Comparison of ENCODE assay signal across 8 cellular contexts in genomic region chr9:134326754-134327526, GRCh38. TPM values are rescaled to one million over a fixed set of nuclear protein-coding genes. Genes with fewer than 3 reads are reported as not detected.
A peak's percentile ranks its signal among the peaks of the same experiment; 100 is the strongest.
DNase-seq lines count a peak whose midpoint lies in the region; ATAC-seq, FAIRE-seq and TF ChIP-seq lines count a peak whose summit lies in the region.

No MANE protein-coding gene starts in this region.

- no peak overlapping the region for H2AFZ ChIP-seq in K562 (ENCODE audit: low read depth, low read length)

- peaks cover 18% of the 10 kb centered on the region for H4K20me1 ChIP-seq in K562 (replicated peaks; ENCODE audit: control insufficient read depth, insufficient read depth, low read length)

- H3K4me2 ChIP-seq in K562 (ENCODE audit: insufficient read depth, low read length) = peak overlapping the region; percentile 76

- no peaks in the 10 kb centered on the region for H3K9me3 ChIP-seq in BE2C
- no peaks in the 10 kb centered on the region for H3K9me3 ChIP-seq in K562 (replicated peaks; ENCODE audit: control insufficient read depth, insufficient read depth, low read depth, low read length)
- H3K9me3 ChIP-seq in suprapubic skin = no peaks in the 10 kb centered on the region

- no peak for TF ChIP-seq EP300 in K562 (IDR thresholded peaks at IDR 0.05; ENCODE audit: low read length)
- no peak for TF ChIP-seq EP300 in suprapubic skin (IDR thresholded peaks at IDR 0.05)

- in situ Hi-C loops in K562 (cut with MboI) (no loop called here), G401 (cut with HindIII; ENCODE audit: low sequenced_read_pairs) (no loop called here)

- H3K36me3 ChIP-seq in BE2C (no peaks in the 10 kb centered on the region), K562 (ENCODE audit: control insufficient read depth, insufficient read depth, low read length) (no peaks in the 10 kb centered on the region), kidney epithelial cell (ENCODE audit: control insufficient read depth, insufficient read depth, low read length) (no peaks in the 10 kb centered on the region), suprapubic skin (no peaks in the 10 kb centered on the region)

- intact Hi-C loops in K562 (cut with micrococcal nuclease) = loop anchor here (10.0 kb wide), 1 partner anchor 152 kb away; no protein-coding TSS in a partner anchor

- BruUV-seq in K562 (replicated peaks; lab: Mats Ljungman, UMichigan) = no TSS peak

- POLR2A ChIA-PET in K562 (lab: Yijun Ruan, JAX) = interaction anchor here (0.7 to 1.5 kb wide), 4 partner anchors 9 to 128 kb away, joined by 3 to 7 read pairs (median 4); no protein-coding TSS in a partner anchor

- WGBS in K562 (ENCODE audit: insufficient coverage, low coverage, missing lambda C conversion rate) = 18% methylated on average over 9 of the region's 72 CpGs
- 0% methylated on average over 8 of the region's 72 CpGs for WGBS in suprapubic skin

- H3K9me1 ChIP-seq in K562 (ENCODE audit: control insufficient read depth, insufficient read depth, low read length) = peaks cover 6% of the 10 kb centered on the region

- FAIRE-seq in K562 (lab: Jason Lieb, UNC) = no peak

- peak overlapping the region; percentile 72 to 94 for H3K9ac ChIP-seq in K562 (ENCODE audit: insufficient read depth in 1 of 2, low read depth in 2 of 2, low read length in 2 of 2)

- H3K4me3 ChIP-seq in BE2C (ENCODE audit: low read depth, low read length) = peak overlapping the region; percentile 80
- H3K4me3 ChIP-seq in K562 = peak overlapping the region; percentile 62
- peak overlapping the region; percentile 55 for H3K4me3 ChIP-seq in kidney epithelial cell (ENCODE audit: low read depth, low read length)
- peak overlapping the region; percentile 88 for H3K4me3 ChIP-seq in suprapubic skin

- TF ChIP-seq RAD21 in K562 (CRISPR knock-in tag; conservative IDR thresholded peaks at IDR 0.05 in 1 of 2, IDR thresholded peaks at IDR 0.05 in 1 of 2) = no peak

- H3K4me1 ChIP-seq in BE2C (peaks cover 9% of the 10 kb centered on the region), K562 (replicated peaks in 1 of 2; ENCODE audit: control insufficient read depth in 2 of 2, insufficient read depth in 2 of 2, low read length in 2 of 2) (peaks cover 20 to 84% of the 10 kb centered on the region in 2 experiments), suprapubic skin (peaks cover 67% of the 10 kb centered on the region)

- DNase-seq in BE2C (peak; percentile 49), HT1080 (ENCODE audit: low read depth) (peak; percentile 28), K562 (ENCODE audit: extremely low read depth in 1 of 4, low spot score in 3 of 4) (peak; percentile 46 to 62 (median 56)), kidney epithelial cell (ENCODE audit: low read depth) (no peak), suprapubic skin (ENCODE audit: low spot score in 2 of 2) (peak in 1 of 2 donors; percentile 61), G401 (ENCODE audit: low spot score) (no peak), medulla oblongata (ENCODE audit: extremely low spot score) (no peak)
- DNase-seq in stimulated activated CD4-positive, alpha-beta T cell treated with anti-CD3 and anti-CD28 coated beads, Interleukin-2, amount 100 ng/mL, for 24 hours = no peak

- 0 out of 3 replicates have a peak overlapping the region, but pooled peaks have one; percentile 30 for H3K27ac ChIP-seq in K562 (ENCODE audit: extremely low read depth, low read depth, low read length)
- H3K27ac ChIP-seq in suprapubic skin = peak overlapping the region; percentile 76

- peaks cover 53% of the 10 kb centered on the region for H3K79me2 ChIP-seq in K562 (ENCODE audit: control insufficient read depth, insufficient read depth, low read length)

- TF ChIP-seq CTCF in BE2C (IDR thresholded peaks at IDR 0.05; ENCODE audit: low read depth, low read length) (no peak), K562 (IDR thresholded peaks at IDR 0.05 in 2 of 3, conservative IDR thresholded peaks at IDR 0.05 in 1 of 3; ENCODE audit: insufficient read depth in 2 of 3, low read depth in 1 of 3, low read length in 3 of 3) (no peak), kidney epithelial cell (IDR thresholded peaks at IDR 0.05; ENCODE audit: insufficient read depth, low read length, poor library complexity, severe bottlenecking) (no peak), suprapubic skin (IDR thresholded peaks at IDR 0.05) (no peak)

- peak; percentile 58 for ATAC-seq in K562

- CTCF ChIA-PET in K562 (lab: Yijun Ruan, JAX; ENCODE audit: low intra/inter-chr PET ratio) = no interaction called here

- H3K27me3 ChIP-seq in BE2C = no peaks in the 10 kb centered on the region
- H3K27me3 ChIP-seq in K562 (ENCODE audit: control insufficient read depth in 2 of 2, insufficient read depth in 2 of 2, low read length in 2 of 2) = no peaks in the 10 kb centered on the region
- peaks cover 9% of the 10 kb centered on the region for H3K27me3 ChIP-seq in kidney epithelial cell (ENCODE audit: control insufficient read depth, insufficient read depth, low read length)
- H3K27me3 ChIP-seq in suprapubic skin = no peaks in the 10 kb centered on the region

- TF ChIP-seq POLR2A in K562 (conservative IDR thresholded peaks at IDR 0.05) (no peak), suprapubic skin (IDR thresholded peaks at IDR 0.05) (no peak)

TF ChIP-seq in K562, 482 proteins besides CTCF, POLR2A, EP300 and RAD21 (continues in another document):
- TF ChIP-seq MCM5 (IDR thresholded peaks at IDR 0.05; ENCODE audit: low read depth) (no peak), KDM2B (CRISPR knock-in tag; IDR thresholded peaks at IDR 0.05) (0 out of 2 replicates have a peak, but pooled peaks have one; percentile 25), PHF8 (IDR thresholded peaks at IDR 0.05; ENCODE audit: borderline replicate concordance, low read length) (peak; percentile 38; the same call in 1 of the 2 replicates), RBBP5 (IDR thresholded peaks at IDR 0.05; ENCODE audit: borderline replicate concordance, insufficient read depth, low read length, poor library complexity, severe bottlenecking) (peak; percentile 76), CTBP1 (IDR thresholded peaks at IDR 0.05; ENCODE audit: borderline replicate concordance) (peak; percentile 31; the same call in 1 of the 2 replicates), ZBTB7A (IDR thresholded peaks at IDR 0.05; ENCODE audit: borderline replicate concordance, control insufficient read depth, low read depth, low read length) (0 out of 2 replicates have a peak, but pooled peaks have one; percentile 54), CXXC5 (CRISPR knock-in tag; IDR thresholded peaks at IDR 0.05) (peak; percentile 45; the same call in 1 of the 2 replicates), HMGN3 (IDR thresholded peaks at IDR 0.05; ENCODE audit: borderline replicate concordance, extremely low read depth, insufficient read length, low read depth, low read length) (peak; percentile 46), RBFOX2 (IDR thresholded peaks at IDR 0.05; ENCODE audit: low read depth, low read length) (peak; percentile 62), CHD1 (IDR thresholded peaks at IDR 0.05; ENCODE audit: low read length) (peak; percentile 75), ADNP (tag; IDR thresholded peaks at IDR 0.05) (no peak), ZFX (CRISPR knock-in tag; IDR thresholded peaks at IDR 0.05) (peak; percentile 75), POLR2G (IDR thresholded peaks at IDR 0.05; ENCODE audit: low read depth, low read length) (peak; percentile 48; the same call in 1 of the 2 replicates), TEAD2 (tag; IDR thresholded peaks at IDR 0.05) (no peak)
- TF ChIP-seq, protein P1, sequence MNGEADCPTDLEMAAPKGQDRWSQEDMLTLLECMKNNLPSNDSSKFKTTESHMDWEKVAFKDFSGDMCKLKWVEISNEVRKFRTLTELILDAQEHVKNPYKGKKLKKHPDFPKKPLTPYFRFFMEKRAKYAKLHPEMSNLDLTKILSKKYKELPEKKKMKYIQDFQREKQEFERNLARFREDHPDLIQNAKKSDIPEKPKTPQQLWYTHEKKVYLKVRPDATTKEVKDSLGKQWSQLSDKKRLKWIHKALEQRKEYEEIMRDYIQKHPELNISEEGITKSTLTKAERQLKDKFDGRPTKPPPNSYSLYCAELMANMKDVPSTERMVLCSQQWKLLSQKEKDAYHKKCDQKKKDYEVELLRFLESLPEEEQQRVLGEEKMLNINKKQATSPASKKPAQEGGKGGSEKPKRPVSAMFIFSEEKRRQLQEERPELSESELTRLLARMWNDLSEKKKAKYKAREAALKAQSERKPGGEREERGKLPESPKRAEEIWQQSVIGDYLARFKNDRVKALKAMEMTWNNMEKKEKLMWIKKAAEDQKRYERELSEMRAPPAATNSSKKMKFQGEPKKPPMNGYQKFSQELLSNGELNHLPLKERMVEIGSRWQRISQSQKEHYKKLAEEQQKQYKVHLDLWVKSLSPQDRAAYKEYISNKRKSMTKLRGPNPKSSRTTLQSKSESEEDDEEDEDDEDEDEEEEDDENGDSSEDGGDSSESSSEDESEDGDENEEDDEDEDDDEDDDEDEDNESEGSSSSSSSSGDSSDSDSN (IDR thresholded peaks at IDR 0.05; ENCODE audit: borderline replicate concordance in 1 of 2, low read depth in 2 of 2, low read length in 2 of 2) = peak; percentile 86 to 96

RNA-seq across cellular contexts. Expression of gene RXRA, which starts 0.7 kb away (rescaled TPM):
- 47.3 TPM for polyA plus RNA-seq in BE2C (2012; ENCODE audit: insufficient read depth, insufficient read length, low read depth)
- total RNA-seq in HT1080 (2014; rRNA removed; shearing (Covaris generic)) = 15.5 and 19.1 TPM in 2 replicates
- polyA plus RNA-seq in HT1080 (2015; cell fraction: cytosol; rRNA removed) = 13.4 and 13.8 TPM in 2 replicates
- polyA plus RNA-seq in HT1080 (2015; cell fraction: nucleus; rRNA removed) = 10.6 and 11.3 TPM in 2 replicates
- 9.2 and 26.3 TPM in 2 replicates for total RNA-seq in K562 (2011; cell fraction: chromatin; rRNA removed; ENCODE audit: low replicate concordance)
- total RNA-seq in K562 (2011; cell fraction: nucleolus; rRNA removed) = 12.6 and 15.3 TPM in 2 replicates
- total RNA-seq in K562 (2011; cell fraction: nucleoplasm; rRNA removed) = 9.4 and 10.3 TPM in 2 replicates
- total RNA-seq in K562 (2014; rRNA removed) = 9.6 and 11.0 TPM in 2 replicates
- 1.5 and 1.8 TPM in 2 replicates for total RNA-seq in K562 (2014; rRNA removed; fragmentation: Illumina TruSeq; extraction: Trizol)
- 4.2 and 5.7 TPM in 2 replicates for total RNA-seq in K562 (2015; rRNA removed; fragmentation: Illumina TruSeq; extraction: Trizol)
- total RNA-seq in K562 (2021) = 21.4 and 23.6 TPM in 2 replicates
- polyA plus RNA-seq in K562 (2011; rRNA removed) = 4.0 and 4.6 TPM in 2 replicates
- 8.4 and 14.0 TPM in 2 replicates for polyA plus RNA-seq in K562 (2011; cell fraction: cytosol; rRNA removed)
- 7.8 and 14.2 TPM in 2 replicates for polyA plus RNA-seq in K562 (2011; cell fraction: nucleus; rRNA removed)
- polyA plus RNA-seq in K562 (2012) = 13.9 and 14.6 TPM in 2 replicates
- 5.2 and 14.5 TPM in 2 replicates for polyA plus RNA-seq in K562 (2014; fragmentation: Illumina TruSeq; extraction: Trizol)
- polyA plus RNA-seq in K562 (2014; fragmentation: Nextera tagmentation; extraction: Ambion mirVana) = under 1 TPM; 0.35 to 0.56 TPM
- 6.8 and 14.8 TPM in 2 replicates for polyA plus RNA-seq in K562 (2014; rRNA removed)
- 2.2 and 4.3 TPM in 2 replicates for polyA minus RNA-seq in K562 (2011; rRNA and poly(A)+ RNA removed)
- 13.6 and 24.3 TPM in 2 replicates for polyA minus RNA-seq in K562 (2011; cell fraction: cytosol; rRNA and poly(A)+ RNA removed)
- 6.7 and 8.4 TPM in 2 replicates for polyA minus RNA-seq in K562 (2011; cell fraction: nucleus; rRNA and poly(A)+ RNA removed)
- 15.0 and 19.7 TPM in 2 replicates for total RNA-seq in kidney epithelial cell
- total RNA-seq in suprapubic skin = 100 to 1,000 TPM; 165 to 240 (median 185) TPM
- total RNA-seq in G401 (2014; rRNA removed; shearing (Covaris generic)) = 18.9 and 25.8 TPM in 2 replicates

Comparison
In these comparisons a context has a peak if more than half of its experiments do, and no peak if none do; other contexts are left out.
1. DNase-seq: peak in BE2C (single experiment), HT1080 (single experiment) and K562 (4 of 4); none in kidney epithelial cell (single experiment), G401 (single experiment), medulla oblongata (single experiment) and stimulated activated CD4-positive, alpha-beta T cell treated with anti-CD3 and anti-CD28 coated beads, Interleukin-2, amount 100 ng/mL, for 24 hours (0 of 2).
2. Peak in every context shown above with its lines, with median percentiles within 50 percentile points of each other: H3K4me3 ChIP-seq.